In genomic region chr6:12020187-12020791, GRCh38 we compare ENCODE assay signal across 21 cellular contexts. TPM values are rescaled to one million over a fixed set of nuclear protein-coding genes. Genes with fewer than 3 reads are reported as not detected.
DNase-seq lines count a peak whose midpoint lies in the region; ATAC-seq and TF ChIP-seq lines count a peak whose summit lies in the region.
"Had no signal": no experiment of that assay in that cellular context is flagged by ENCODE, and none has a peak within 500 bp of the region (broad histone marks: within the 10 kb centered on the region; RNA-seq: fewer than 3 reads in every experiment).

No MANE protein-coding gene starts in this region.

- no peak overlapping the region for H3K27ac ChIP-seq in CD8-positive, alpha-beta T cell (ENCODE audit: low read depth, low read length)
- no peak overlapping the region for H3K27ac ChIP-seq in neural progenitor cell
- H3K27ac ChIP-seq: brain microvascular endothelial cell, psoas muscle, WERI-Rb-1 had no signal

- H3K36me3 ChIP-seq in CD8-positive, alpha-beta T cell (ENCODE audit: insufficient read depth, low read length), result no peaks in the 10 kb centered on the region
- H3K36me3 ChIP-seq in neural progenitor cell, result peaks cover 12% of the 10 kb centered on the region

- no peak for TF ChIP-seq CTCF in CD8-positive, alpha-beta T cell (IDR thresholded peaks at IDR 0.05)
- no peak for TF ChIP-seq CTCF in neural progenitor cell (IDR thresholded peaks at IDR 0.05)

- no peak for DNase-seq in activated T-cell treated with anti-CD3 and anti-CD28 coated beads, Interleukin-2, amount 50 U/mL, for 24 hours
- DNase-seq in activated T-cell treated with anti-CD3 and anti-CD28 coated beads for 4 hours, result no peak
- DNase-seq in CD8-positive, alpha-beta T cell, result no peak
- DNase-seq in neural progenitor cell (ENCODE audit: low spot score), result no peak
- no peak for DNase-seq in cerebellar cortex (ENCODE audit: low spot score)
- DNase-seq: activated CD4-positive, alpha-beta T cell treated with anti-CD3 and anti-CD28 coated beads, Interleukin-2, amount 50 U/mL, for 48 hours; AML-193; brain microvascular endothelial cell; COR-L47; DMS79 treated with DMSO at 0.1 percent for 48 hours; effector CD8-positive, alpha-beta T cell; heart left ventricle; Karpas-422; NCI-H1694; NCI-H748 treated with DMSO at 0.1 percent for 48 hours; psoas muscle; substantia nigra; WERI-Rb-1 had no signal

- H3K4me1 ChIP-seq in CD8-positive, alpha-beta T cell (ENCODE audit: insufficient read depth, low read length), result peaks cover 25% of the 10 kb centered on the region
- H3K4me1 ChIP-seq in neural progenitor cell, result peaks cover 11% of the 10 kb centered on the region

- no peak for ATAC-seq in CD8-positive, alpha-beta T cell
- ATAC-seq in activated T-helper 17 cell treated with anti-CD3 and anti-CD28 coated beads, Interleukin-2, amount 50 U/mL, for 72 hours (replicated peaks), result no peak
- ATAC-seq in HG03460 (IDR thresholded peaks at IDR 0.05; ENCODE audit: unreplicated experiment), result no peak
- no peak for ATAC-seq in GM21367 (IDR thresholded peaks at IDR 0.05; ENCODE audit: unreplicated experiment)
- ATAC-seq: heart left ventricle, psoas muscle had no signal

- H3K27ac Mint-ChIP-seq in activated T-cell treated with anti-CD3 and anti-CD28 coated beads, Interleukin-2, amount 50 U/mL, for 24 hours, result peak overlapping the region; percentile 58
- peak overlapping the region; percentile 76 for H3K27ac Mint-ChIP-seq in CD8-positive, alpha-beta T cell
- no peak overlapping the region for H3K27ac Mint-ChIP-seq in activated T-helper 17 cell treated with anti-CD3 and anti-CD28 coated beads, Interleukin-2, amount 50 U/mL, for 72 hours
- peak overlapping the region; percentile 78 for H3K27ac Mint-ChIP-seq in neural progenitor cell

- H3K9me3 ChIP-seq in CD8-positive, alpha-beta T cell (ENCODE audit: low read length), result no peaks in the 10 kb centered on the region
- H3K9me3 ChIP-seq in neural progenitor cell (ENCODE audit: low read depth), result no peaks in the 10 kb centered on the region
- H3K9me3 ChIP-seq: heart left ventricle, psoas muscle had no signal

- H3K4me2 ChIP-seq in neural progenitor cell, result no peak overlapping the region

- H3K4me1 Mint-ChIP-seq in activated T-cell treated with anti-CD3 and anti-CD28 coated beads, Interleukin-2, amount 50 U/mL, for 24 hours (ENCODE audit: low read depth), result peaks cover 77% of the 10 kb centered on the region
- peaks cover 77% of the 10 kb centered on the region for H3K4me1 Mint-ChIP-seq in CD8-positive, alpha-beta T cell (ENCODE audit: low read depth)
- peaks cover 26% of the 10 kb centered on the region for H3K4me1 Mint-ChIP-seq in activated T-helper 17 cell treated with anti-CD3 and anti-CD28 coated beads, Interleukin-2, amount 50 U/mL, for 72 hours
- peaks cover 7% of the 10 kb centered on the region for H3K4me1 Mint-ChIP-seq in neural progenitor cell

- H3K4me3 Mint-ChIP-seq in activated T-cell treated with anti-CD3 and anti-CD28 coated beads, Interleukin-2, amount 50 U/mL, for 24 hours, result no peak overlapping the region
- peak overlapping the region; percentile 12 for H3K4me3 Mint-ChIP-seq in CD8-positive, alpha-beta T cell
- peak overlapping the region; percentile 6 for H3K4me3 Mint-ChIP-seq in activated T-helper 17 cell treated with anti-CD3 and anti-CD28 coated beads, Interleukin-2, amount 50 U/mL, for 72 hours
- no peak overlapping the region for H3K4me3 Mint-ChIP-seq in neural progenitor cell

- peaks cover 93% of the 10 kb centered on the region for H3K79me2 ChIP-seq in neural progenitor cell (ENCODE audit: low read depth)

- CTCF ChIA-PET in CD8-positive, alpha-beta T cell (lab: Charles Lee), result no interaction called here

- peaks cover 95% of the 10 kb centered on the region for H3K36me3 Mint-ChIP-seq in activated T-cell treated with anti-CD3 and anti-CD28 coated beads, Interleukin-2, amount 50 U/mL, for 24 hours (ENCODE audit: low read depth)
- peaks cover 56% of the 10 kb centered on the region for H3K36me3 Mint-ChIP-seq in CD8-positive, alpha-beta T cell
- H3K36me3 Mint-ChIP-seq in activated T-helper 17 cell treated with anti-CD3 and anti-CD28 coated beads, Interleukin-2, amount 50 U/mL, for 72 hours (ENCODE audit: low read depth), result peaks cover 89% of the 10 kb centered on the region
- peaks cover 69% of the 10 kb centered on the region for H3K36me3 Mint-ChIP-seq in neural progenitor cell

- H3K9me3 Mint-ChIP-seq in activated T-cell treated with anti-CD3 and anti-CD28 coated beads, Interleukin-2, amount 50 U/mL, for 24 hours, result no peaks in the 10 kb centered on the region
- no peaks in the 10 kb centered on the region for H3K9me3 Mint-ChIP-seq in CD8-positive, alpha-beta T cell
- no peaks in the 10 kb centered on the region for H3K9me3 Mint-ChIP-seq in activated T-helper 17 cell treated with anti-CD3 and anti-CD28 coated beads, Interleukin-2, amount 50 U/mL, for 72 hours
- peaks cover 4% of the 10 kb centered on the region for H3K9me3 Mint-ChIP-seq in neural progenitor cell

- intact Hi-C loops in CD8-positive, alpha-beta T cell (cut with DNase I, micrococcal nuclease), result no loop called here

- H3K27me3 ChIP-seq in CD8-positive, alpha-beta T cell (ENCODE audit: insufficient read depth, low read length), result no peaks in the 10 kb centered on the region
- no peaks in the 10 kb centered on the region for H3K27me3 ChIP-seq in neural progenitor cell
- H3K27me3 ChIP-seq: brain microvascular endothelial cell, heart left ventricle had no signal

- no peaks in the 10 kb centered on the region for H4K20me1 ChIP-seq in neural progenitor cell (ENCODE audit: low read depth)

- no peak overlapping the region for H3K9ac ChIP-seq in neural progenitor cell

- no peak overlapping the region for H2AFZ ChIP-seq in neural progenitor cell (replicated peaks)

- no peak overlapping the region for H3K4me3 ChIP-seq in CD8-positive, alpha-beta T cell (ENCODE audit: low read depth, low read length)
- no peak overlapping the region for H3K4me3 ChIP-seq in neural progenitor cell
- H3K4me3 ChIP-seq: heart left ventricle, psoas muscle had no signal

- POLR2A ChIA-PET in CD8-positive, alpha-beta T cell (lab: Charles Lee), result interaction anchor here (0.7 kb wide), 1 partner anchor 7 kb away, joined by 4 read pairs; no protein-coding TSS in a partner anchor

- no peaks in the 10 kb centered on the region for H3K27me3 Mint-ChIP-seq in activated T-cell treated with anti-CD3 and anti-CD28 coated beads, Interleukin-2, amount 50 U/mL, for 24 hours
- no peaks in the 10 kb centered on the region for H3K27me3 Mint-ChIP-seq in CD8-positive, alpha-beta T cell (ENCODE audit: low read depth)
- H3K27me3 Mint-ChIP-seq in activated T-helper 17 cell treated with anti-CD3 and anti-CD28 coated beads, Interleukin-2, amount 50 U/mL, for 72 hours, result no peaks in the 10 kb centered on the region
- no peaks in the 10 kb centered on the region for H3K27me3 Mint-ChIP-seq in neural progenitor cell (ENCODE audit: insufficient read depth, low read depth)

- no peaks in the 10 kb centered on the region for H3F3A ChIP-seq in neural progenitor cell (ENCODE audit: low read depth)

RNA-seq across cellular contexts. Expression of gene HIVEP1, which starts 8.2 kb away (rescaled TPM):
- total RNA-seq in CD8-positive, alpha-beta T cell, result 10 to 100 TPM; 72.7 to 79.4 TPM
- total RNA-seq in activated T-helper 17 cell treated with anti-CD3 and anti-CD28 coated beads, Interleukin-2, amount 50 U/mL, for 72 hours, result 10 to 100 TPM; 29.4 to 75.5 TPM
- total RNA-seq in neural progenitor cell (ENCODE audit: low replicate concordance), result 21.6 and 23.3 TPM in 2 replicates

Comparison
In these comparisons a context has a peak if more than half of its experiments do, and no peak if none do; other contexts are left out.
1. H3K4me3 Mint-ChIP-seq: peak in CD8-positive, alpha-beta T cell (single experiment) and activated T-helper 17 cell treated with anti-CD3 and anti-CD28 coated beads, Interleukin-2, amount 50 U/mL, for 72 hours (single experiment); none in activated T-cell treated with anti-CD3 and anti-CD28 coated beads, Interleukin-2, amount 50 U/mL, for 24 hours (single experiment) and neural progenitor cell (single experiment).